ENCODE assay signal across 16 cellular contexts in the genomic region with DNA sequence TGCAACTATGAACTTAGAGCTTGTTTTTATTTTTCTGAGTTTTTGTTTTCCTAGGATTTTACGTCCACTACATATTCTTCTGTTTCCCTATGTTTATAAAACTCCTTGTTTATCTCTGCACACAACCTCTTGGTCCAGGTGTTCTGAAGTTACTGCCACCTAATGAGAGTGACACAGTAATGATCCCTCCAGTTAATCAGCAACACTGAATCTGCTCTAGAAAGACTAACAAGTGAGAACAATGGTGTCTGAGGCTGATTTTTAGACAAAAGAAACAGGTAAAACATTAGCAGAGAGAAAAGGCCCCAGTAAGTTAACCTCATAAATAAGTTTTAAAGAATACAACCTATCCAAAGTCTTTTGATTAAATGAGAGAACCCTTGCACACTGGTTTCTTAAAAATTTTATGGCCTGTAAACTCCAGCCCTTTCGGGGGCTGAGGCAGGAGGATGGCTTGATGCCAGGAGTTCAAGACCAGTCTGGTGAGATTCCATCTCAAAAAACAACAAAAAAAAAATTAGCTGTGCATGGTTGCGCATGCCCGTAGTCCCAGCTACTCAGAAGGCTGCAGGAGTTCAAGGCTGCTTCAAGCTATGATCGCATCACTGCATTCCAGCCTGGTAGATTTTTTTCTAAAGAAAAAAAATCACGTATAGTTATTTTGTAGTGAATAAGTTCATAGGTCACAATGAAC.
DNase-seq lines count a peak whose midpoint lies in the region; ATAC-seq and TF ChIP-seq lines count a peak whose summit lies in the region.
"Had no signal": no experiment of that assay in that cellular context is flagged by ENCODE, and none has a peak within 500 bp of the region (broad histone marks: within the 10 kb centered on the region; RNA-seq: fewer than 3 reads in every experiment).

No MANE protein-coding gene starts in this region.

- intact Hi-C loops in Caco-2 (cut with micrococcal nuclease; ENCODE audit: unreplicated experiment), result no loop called here
- intact Hi-C loops in mucosa of descending colon (cut with DNase I, micrococcal nuclease), result no loop called here

- H3K4me3 ChIP-seq in Caco-2 (ENCODE audit: low read depth, low read length) (no peak overlapping the region), epithelial cell of proximal tubule (ENCODE audit: low read depth, low read length) (no peak overlapping the region), mucosa of descending colon (no peak overlapping the region), mesendoderm (ENCODE audit: low read length) (no peak overlapping the region)
- H3K4me3 ChIP-seq: gastrocnemius medialis, SJSA1, suprapubic skin had no signal

- no peaks in the 10 kb centered on the region for H3K36me3 ChIP-seq in Caco-2 (ENCODE audit: control insufficient read depth, insufficient read depth, low read length)
- no peaks in the 10 kb centered on the region for H3K36me3 ChIP-seq in mucosa of descending colon (ENCODE audit: low read depth)
- H3K36me3 ChIP-seq in mesendoderm (ENCODE audit: control insufficient read depth, insufficient read depth, low read length), result no peaks in the 10 kb centered on the region
- H3K36me3 ChIP-seq: gastrocnemius medialis, SJSA1, suprapubic skin had no signal

- ATAC-seq in mucosa of descending colon (peak; percentile 48), GM21717 (IDR thresholded peaks at IDR 0.05; ENCODE audit: unreplicated experiment) (no peak)
- ATAC-seq: activated naive CD8-positive, alpha-beta T cell treated with anti-CD3 and anti-CD28 coated beads, Interleukin-2, amount 50 U/mL, for 24 hours; gastrocnemius medialis had no signal

- no peak for TF ChIP-seq CTCF in Caco-2 (IDR thresholded peaks at IDR 0.05; ENCODE audit: insufficient read depth in 1 of 2, low read depth in 1 of 2, low read length in 1 of 2, severe bottlenecking in 1 of 2, unreplicated experiment in 1 of 2)
- TF ChIP-seq CTCF in epithelial cell of proximal tubule (conservative IDR thresholded peaks at IDR 0.05; ENCODE audit: low read depth, low read length), result no peak
- TF ChIP-seq CTCF in mucosa of descending colon (IDR thresholded peaks at IDR 0.05), result no peak

- no peak overlapping the region for H4K8ac ChIP-seq in mesendoderm (ENCODE audit: low read depth, low read length)

- H3K4me3 Mint-ChIP-seq in Caco-2 (ENCODE audit: unreplicated experiment), result no peak overlapping the region
- H3K4me3 Mint-ChIP-seq in activated CD4-positive, alpha-beta T cell treated with anti-CD3 and anti-CD28 coated beads, Interleukin-2, amount 10 ng/mL, durations not matched to agents 7 days and 5 days, result no peak overlapping the region
- H3K4me3 Mint-ChIP-seq: activated naive CD8-positive, alpha-beta T cell treated with anti-CD3 and anti-CD28 coated beads, Interleukin-2, amount 50 U/mL, for 24 hours had no signal

- H3K4me2 ChIP-seq in mesendoderm (ENCODE audit: low read length), result no peak overlapping the region

- H3K18ac ChIP-seq in mesendoderm (ENCODE audit: low read length), result no peak overlapping the region

- no peak overlapping the region for H2BK120ac ChIP-seq in mesendoderm (ENCODE audit: low read depth, low read length)

- H3K27me3 Mint-ChIP-seq in Caco-2 (ENCODE audit: insufficient read depth, unreplicated experiment), result no peaks in the 10 kb centered on the region
- H3K27me3 Mint-ChIP-seq in activated CD4-positive, alpha-beta T cell treated with anti-CD3 and anti-CD28 coated beads, Interleukin-2, amount 10 ng/mL, durations not matched to agents 7 days and 5 days, result no peaks in the 10 kb centered on the region
- H3K27me3 Mint-ChIP-seq: activated naive CD8-positive, alpha-beta T cell treated with anti-CD3 and anti-CD28 coated beads, Interleukin-2, amount 50 U/mL, for 24 hours had no signal

- H3K4me1 ChIP-seq in Caco-2 (0 out of 2 replicates have a peak, but pooled peaks cover 6% of the 10 kb centered on the region), mucosa of descending colon (ENCODE audit: low read depth) (no peaks in the 10 kb centered on the region), mesendoderm (ENCODE audit: control insufficient read depth, low read depth, low read length) (no peaks in the 10 kb centered on the region)
- H3K4me1 ChIP-seq: gastrocnemius medialis, suprapubic skin had no signal

- peak; percentile 9 to 36 for DNase-seq in Caco-2
- DNase-seq in NCI-H1417 (lab: John Stamatoyannopoulos, UW), result peak in 2 of 3 experiments; percentile 44 to 76
- peak; percentile 16 for DNase-seq in epithelial cell of proximal tubule (ENCODE audit: low read depth)
- DNase-seq in mucosa of descending colon, result peak in 2 of 3 donors; percentile 2 to 26
- no peak for DNase-seq in H4 (ENCODE audit: low spot score)
- no peak for DNase-seq in mesendoderm
- DNase-seq in activated CD4-positive, alpha-beta T cell treated with anti-CD3 and anti-CD28 coated beads, Interleukin-2, amount 10 ng/mL, durations not matched to agents 7 days and 5 days, result no peak
- DNase-seq: activated CD4-positive, alpha-beta T cell treated with anti-CD3 and anti-CD28 coated beads, Interleukin-2, amount 50 U/mL, for 48 hours; activated naive CD8-positive, alpha-beta T cell treated with anti-CD3 and anti-CD28 coated beads, Interleukin-2, amount 50 U/mL, for 24 hours; activated T-cell treated with anti-CD3 and anti-CD28 coated beads, Interleukin-2, amount 50 U/mL, for 48 hours; gastrocnemius medialis; GF-D8; NCI-H2081 had no signal

- no peak overlapping the region for H2AK5ac ChIP-seq in mesendoderm (ENCODE audit: low read length)

- no peak overlapping the region for H3K23ac ChIP-seq in mesendoderm (ENCODE audit: low read length)

- no peak overlapping the region for H3K27ac Mint-ChIP-seq in Caco-2 (ENCODE audit: unreplicated experiment)
- H3K27ac Mint-ChIP-seq in activated CD4-positive, alpha-beta T cell treated with anti-CD3 and anti-CD28 coated beads, Interleukin-2, amount 10 ng/mL, durations not matched to agents 7 days and 5 days, result no peak overlapping the region
- H3K27ac Mint-ChIP-seq: activated naive CD8-positive, alpha-beta T cell treated with anti-CD3 and anti-CD28 coated beads, Interleukin-2, amount 50 U/mL, for 24 hours had no signal

- H3K79me2 ChIP-seq in mesendoderm (ENCODE audit: control insufficient read depth, insufficient read depth, low read length), result no peaks in the 10 kb centered on the region

- H2BK5ac ChIP-seq in mesendoderm (ENCODE audit: low read length), result no peak overlapping the region

- no peaks in the 10 kb centered on the region for H3K9me3 Mint-ChIP-seq in Caco-2 (ENCODE audit: unreplicated experiment)
- H3K9me3 Mint-ChIP-seq in activated CD4-positive, alpha-beta T cell treated with anti-CD3 and anti-CD28 coated beads, Interleukin-2, amount 10 ng/mL, durations not matched to agents 7 days and 5 days, result peaks cover 3% of the 10 kb centered on the region

- no peak overlapping the region for H3K9ac ChIP-seq in mesendoderm (ENCODE audit: low read length)

- H3K79me1 ChIP-seq in mesendoderm (ENCODE audit: low read length), result no peaks in the 10 kb centered on the region

- H3K4me1 Mint-ChIP-seq in Caco-2 (ENCODE audit: low read depth, unreplicated experiment), result no peaks in the 10 kb centered on the region
- no peaks in the 10 kb centered on the region for H3K4me1 Mint-ChIP-seq in activated CD4-positive, alpha-beta T cell treated with anti-CD3 and anti-CD28 coated beads, Interleukin-2, amount 10 ng/mL, durations not matched to agents 7 days and 5 days
- H3K4me1 Mint-ChIP-seq: activated naive CD8-positive, alpha-beta T cell treated with anti-CD3 and anti-CD28 coated beads, Interleukin-2, amount 50 U/mL, for 24 hours had no signal

- no peak overlapping the region for H2BK15ac ChIP-seq in mesendoderm (replicated peaks; ENCODE audit: low read depth)

- no peaks in the 10 kb centered on the region for H3K9me3 ChIP-seq in Caco-2
- no peaks in the 10 kb centered on the region for H3K9me3 ChIP-seq in mucosa of descending colon
- H3K9me3 ChIP-seq: gastrocnemius medialis, SJSA1, suprapubic skin had no signal

- CTCF ChIA-PET in Caco-2 (lab: Charles Lee), result no interaction called here
- CTCF ChIA-PET in activated CD4-positive, alpha-beta T cell treated with anti-CD3 and anti-CD28 coated beads, Interleukin-2, amount 10 ng/mL, durations not matched to agents 7 days and 5 days (lab: Charles Lee), result no interaction called here

- no peak overlapping the region for H3K27ac ChIP-seq in mesendoderm (ENCODE audit: low read depth, low read length)
- H3K27ac ChIP-seq: gastrocnemius medialis, SJSA1, suprapubic skin had no signal

- no TSS peak for BruUV-seq in Caco-2 (replicated peaks; lab: Mats Ljungman, UMichigan)

- H3K4ac ChIP-seq in mesendoderm (ENCODE audit: low read depth, low read length), result no peak overlapping the region

- POLR2A ChIA-PET in Caco-2 (lab: Charles Lee), result no interaction called here
- POLR2A ChIA-PET in activated CD4-positive, alpha-beta T cell treated with anti-CD3 and anti-CD28 coated beads, Interleukin-2, amount 10 ng/mL, durations not matched to agents 7 days and 5 days (lab: Charles Lee), result no interaction called here

- no peak overlapping the region for H3K56ac ChIP-seq in mesendoderm (ENCODE audit: low read length)

- H3K27me3 ChIP-seq in Caco-2 (replicated peaks; ENCODE audit: control insufficient read depth, insufficient read depth, low read length), result no peaks in the 10 kb centered on the region
- no peaks in the 10 kb centered on the region for H3K27me3 ChIP-seq in mesendoderm (ENCODE audit: insufficient read depth, low read length, poor library complexity)
- H3K27me3 ChIP-seq: gastrocnemius medialis, SJSA1, suprapubic skin had no signal

- H4K5ac ChIP-seq in mesendoderm (ENCODE audit: low read length), result no peak overlapping the region

- WGBS in mesendoderm (ENCODE audit: extremely low coverage, insufficient coverage, low lambda C conversion rate), result no CpG with 5 or more reads among the region's 6 CpGs

- no peaks in the 10 kb centered on the region for H3K36me3 Mint-ChIP-seq in Caco-2 (ENCODE audit: insufficient read depth, unreplicated experiment)
- no peaks in the 10 kb centered on the region for H3K36me3 Mint-ChIP-seq in activated CD4-positive, alpha-beta T cell treated with anti-CD3 and anti-CD28 coated beads, Interleukin-2, amount 10 ng/mL, durations not matched to agents 7 days and 5 days (ENCODE audit: low read depth)

Comparison
In these comparisons a context has a peak if more than half of its experiments do, and no peak if none do; other contexts are left out.
1. DNase-seq: peak in Caco-2 (2 of 2), NCI-H1417 (2 of 3), epithelial cell of proximal tubule (single experiment) and mucosa of descending colon (2 of 3); none in H4 (single experiment), mesendoderm (single experiment) and activated CD4-positive, alpha-beta T cell treated with anti-CD3 and anti-CD28 coated beads, Interleukin-2, amount 10 ng/mL, durations not matched to agents 7 days and 5 days (single experiment).